In the genomic region with DNA sequence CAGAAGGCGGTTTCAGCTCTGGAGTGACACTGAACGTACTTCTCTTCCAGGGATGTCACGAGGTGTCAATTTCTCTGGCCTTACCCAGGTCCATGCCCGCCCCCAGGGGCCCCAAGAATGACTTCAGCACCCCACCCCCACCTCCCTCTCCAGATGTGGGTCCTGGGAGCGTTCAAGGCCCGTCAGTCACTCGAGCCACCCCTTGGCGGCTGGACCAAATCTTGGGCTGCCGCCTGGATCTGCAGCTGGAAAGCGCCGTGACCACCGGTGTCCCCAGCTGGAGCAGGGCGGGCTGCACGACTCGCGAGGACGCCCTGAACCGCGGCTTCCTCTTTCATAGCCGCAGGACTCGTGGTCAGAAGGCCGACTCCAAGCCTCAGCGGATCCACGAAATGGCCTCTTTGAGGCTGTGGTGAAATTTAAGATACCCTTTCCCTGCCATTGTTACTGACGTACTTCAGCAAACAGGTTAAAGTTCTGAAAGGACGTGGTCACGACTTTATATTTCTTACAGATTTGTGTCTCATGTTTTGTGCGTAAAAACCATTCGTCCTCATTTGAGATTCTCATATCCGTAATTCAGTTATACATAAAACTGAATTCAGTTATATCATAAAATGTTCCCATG, we compare ENCODE assay signal across 8 cellular contexts. TPM values are rescaled to one million over a fixed set of nuclear protein-coding genes. Genes with fewer than 3 reads are reported as not detected.
DNase-seq lines count a peak whose midpoint lies in the region; ATAC-seq and TF ChIP-seq lines count a peak whose summit lies in the region.

No MANE protein-coding gene starts in this region.

- DNase-seq in AG20443 (ENCODE audit: low spot score) (peak; percentile 72), NCI-H69 (lab: John Stamatoyannopoulos, UW) (peak; percentile 87), lung (ENCODE audit: low spot score) (peak; percentile 71)
- peak; percentile 74 for DNase-seq in activated CD8-positive, alpha-beta T cell treated with anti-CD3 and anti-CD28 coated beads for 36 hours
- DNase-seq in effector memory CD4-positive, alpha-beta T cell, result peak; percentile 15 to 33 (median 21)
- DNase-seq in stimulated activated CD4-positive, alpha-beta T cell treated with anti-CD3 and anti-CD28 coated beads, Interleukin-4, amount 100 ng/mL, for 48 hours (ENCODE audit: low read depth in 2 of 2), result peak; percentile 16 to 27

- H3K27ac ChIP-seq in effector memory CD4-positive, alpha-beta T cell (ENCODE audit: insufficient read depth, low read length, poor library complexity, severe bottlenecking), result peak overlapping the region; percentile 82
- H3K27ac ChIP-seq in lung (ENCODE audit: low read depth in 1 of 2, low read length in 1 of 2), result peak overlapping the region; percentile 88 to 90

- 1% methylated on average over 30 of the region's 30 CpGs for WGBS in lung, 2 donors

- H3K4me1 Mint-ChIP-seq in activated CD8-positive, alpha-beta T cell treated with anti-CD3 and anti-CD28 coated beads for 36 hours (ENCODE audit: low read depth), result peaks cover 20% of the 10 kb centered on the region

- peak overlapping the region; percentile 91 for H3K27ac Mint-ChIP-seq in activated CD8-positive, alpha-beta T cell treated with anti-CD3 and anti-CD28 coated beads for 36 hours

- ATAC-seq in GM19043 (IDR thresholded peaks at IDR 0.05; ENCODE audit: low read depth, unreplicated experiment) (peak; percentile 29), HG03196 (IDR thresholded peaks at IDR 0.05; ENCODE audit: unreplicated experiment) (peak; percentile 49), lung (ENCODE audit: insufficient read depth, low FRiP score) (peak; percentile 70)
- ATAC-seq in activated CD8-positive, alpha-beta T cell treated with anti-CD3 and anti-CD28 coated beads for 36 hours, result peak; percentile 38

- POLR2A ChIA-PET in activated CD8-positive, alpha-beta T cell treated with anti-CD3 and anti-CD28 coated beads for 36 hours (lab: Charles Lee), result interaction anchor here (0.8 to 5.6 kb wide), 16 partner anchors 10 to 242 kb away, joined by 3 to 95 read pairs (median 6); partner anchors contain the start of gene TRIM38

- peaks cover 7% of the 10 kb centered on the region for H3K36me3 Mint-ChIP-seq in activated CD8-positive, alpha-beta T cell treated with anti-CD3 and anti-CD28 coated beads for 36 hours (ENCODE audit: low read depth)

- intact Hi-C loops in activated CD8-positive, alpha-beta T cell treated with anti-CD3 and anti-CD28 coated beads for 36 hours (cut with micrococcal nuclease), result no loop called here

- H3K4me3 ChIP-seq in effector memory CD4-positive, alpha-beta T cell (ENCODE audit: insufficient read depth, low read depth, low read length, poor library complexity, severe bottlenecking), result peak overlapping the region; percentile 78
- H3K4me3 ChIP-seq in lung, result peak overlapping the region; percentile 37

- H3K4me1 ChIP-seq in effector memory CD4-positive, alpha-beta T cell (ENCODE audit: control insufficient read depth, insufficient read depth, low read length, poor library complexity, severe bottlenecking), result peaks cover 5% of the 10 kb centered on the region
- H3K4me1 ChIP-seq in lung (ENCODE audit: control insufficient read depth in 2 of 2, insufficient read depth in 2 of 2, low read length in 2 of 2), result peaks cover 1 to 4% of the 10 kb centered on the region in 2 donors

- H3K9me3 ChIP-seq in effector memory CD4-positive, alpha-beta T cell (ENCODE audit: control insufficient read depth, low read length), result no peaks in the 10 kb centered on the region
- no peaks in the 10 kb centered on the region for H3K9me3 ChIP-seq in lung (ENCODE audit: control insufficient read depth in 2 of 2, insufficient read depth in 1 of 2, low read length in 1 of 2)

- no peaks in the 10 kb centered on the region for H3K36me3 ChIP-seq in effector memory CD4-positive, alpha-beta T cell (ENCODE audit: control insufficient read depth, insufficient read depth, low read length)
- peaks cover 0 to 5% of the 10 kb centered on the region in 2 donors for H3K36me3 ChIP-seq in lung (ENCODE audit: control insufficient read depth in 2 of 2, insufficient read depth in 2 of 2, low read length in 2 of 2)

- H3K27me3 ChIP-seq in effector memory CD4-positive, alpha-beta T cell (replicated peaks; ENCODE audit: control insufficient read depth, insufficient read depth, low read length, poor library complexity, severe bottlenecking), result no peaks in the 10 kb centered on the region
- no peaks in the 10 kb centered on the region for H3K27me3 ChIP-seq in lung (ENCODE audit: control insufficient read depth, insufficient read depth)

- no peak for TF ChIP-seq CTCF in activated CD8-positive, alpha-beta T cell treated with anti-CD3 and anti-CD28 coated beads for 36 hours (IDR thresholded peaks at IDR 0.05)
- no peak for TF ChIP-seq CTCF in lung (IDR thresholded peaks at IDR 0.05; ENCODE audit: control extremely low read depth, extremely low read depth)

- H3K9me3 Mint-ChIP-seq in activated CD8-positive, alpha-beta T cell treated with anti-CD3 and anti-CD28 coated beads for 36 hours, result no peaks in the 10 kb centered on the region

- peak overlapping the region; percentile 91 for H3K4me3 Mint-ChIP-seq in activated CD8-positive, alpha-beta T cell treated with anti-CD3 and anti-CD28 coated beads for 36 hours

- CTCF ChIA-PET in activated CD8-positive, alpha-beta T cell treated with anti-CD3 and anti-CD28 coated beads for 36 hours (lab: Charles Lee), result interaction anchor here (0.6 to 5.6 kb wide), 47 partner anchors 9 to 727 kb away, joined by 3 to 118 read pairs (median 5); partner anchors contain the start of genes SLC17A3 and TRIM38

- no peaks in the 10 kb centered on the region for H3K27me3 Mint-ChIP-seq in activated CD8-positive, alpha-beta T cell treated with anti-CD3 and anti-CD28 coated beads for 36 hours

RNA-seq across cellular contexts. Expression of gene TRIM38, which starts 29.3 kb away (rescaled TPM):
- 1 to 10 TPM; 8.0 to 8.3 TPM for total RNA-seq in activated CD8-positive, alpha-beta T cell treated with anti-CD3 and anti-CD28 coated beads for 36 hours
- total RNA-seq in lung, result 10 to 100 TPM; 12.7 to 18.0 TPM
- polyA plus RNA-seq in lung, result 1 to 10 TPM; 7.2 to 7.5 TPM

Comparison
In these comparisons a context has a peak if more than half of its experiments do, and no peak if none do; other contexts are left out.
1. Peak in every context shown above with its lines: DNase-seq, ATAC-seq, H3K4me3 ChIP-seq and H3K27ac ChIP-seq.
2. DNase-seq: peak in every context shown above with its lines; median percentile 87 in NCI-H69; 74 in activated CD8-positive, alpha-beta T cell treated with anti-CD3 and anti-CD28 coated beads for 36 hours; 72 in AG20443; 71 in lung; 22 in stimulated activated CD4-positive, alpha-beta T cell treated with anti-CD3 and anti-CD28 coated beads, Interleukin-4, amount 100 ng/mL, for 48 hours; 21 in effector memory CD4-positive, alpha-beta T cell.